1 cellular context compared by ENCODE assay signal in the genomic region with DNA sequence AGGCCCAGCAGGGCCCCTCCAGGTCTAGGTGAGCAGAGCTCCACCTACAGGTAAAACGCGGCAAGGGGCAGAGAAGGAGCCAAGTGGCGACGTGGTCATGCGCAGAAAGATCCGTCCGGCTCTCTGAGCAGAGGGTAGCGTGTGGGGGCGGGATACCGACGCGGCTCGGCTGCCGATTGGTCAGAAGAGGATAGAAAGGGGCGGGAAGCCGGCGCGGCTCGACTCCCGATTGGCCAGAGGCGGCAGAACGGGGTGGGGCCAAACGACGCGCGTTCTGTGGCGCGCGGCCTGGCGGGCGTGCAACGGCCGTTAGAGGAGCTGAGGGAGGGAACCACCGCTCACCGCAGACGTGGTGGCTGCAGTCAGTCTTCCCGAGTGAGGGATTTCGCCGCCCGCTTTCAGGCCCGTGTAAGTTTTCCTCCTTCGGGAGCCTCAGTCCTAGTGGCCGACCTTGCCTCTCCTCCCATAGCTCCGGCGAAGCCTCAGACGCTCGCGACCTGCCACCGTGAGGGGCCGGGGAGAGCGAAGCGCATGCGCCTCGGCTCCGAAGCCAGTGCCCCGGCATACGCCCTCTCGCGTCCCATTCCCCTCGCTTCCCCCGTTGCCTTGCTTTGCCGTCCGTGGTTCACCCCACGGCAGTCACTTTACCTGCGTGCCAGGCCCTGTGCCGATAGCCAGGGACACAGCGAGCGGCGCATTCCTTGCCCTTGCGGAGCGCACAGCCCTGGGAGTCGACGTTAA.
TF ChIP-seq lines count a peak whose summit lies in the region.

TSS of gene CEP85 (plus strand) at position 298 of the 741 bp plus-strand sequence. CDS start 5,584 bp downstream, outside the sequence.

TF ChIP-seq in K562, 482 proteins besides CTCF, POLR2A, EP300 and RAD21 (continued from another document and continues in another):
- TF ChIP-seq, protein P1, sequence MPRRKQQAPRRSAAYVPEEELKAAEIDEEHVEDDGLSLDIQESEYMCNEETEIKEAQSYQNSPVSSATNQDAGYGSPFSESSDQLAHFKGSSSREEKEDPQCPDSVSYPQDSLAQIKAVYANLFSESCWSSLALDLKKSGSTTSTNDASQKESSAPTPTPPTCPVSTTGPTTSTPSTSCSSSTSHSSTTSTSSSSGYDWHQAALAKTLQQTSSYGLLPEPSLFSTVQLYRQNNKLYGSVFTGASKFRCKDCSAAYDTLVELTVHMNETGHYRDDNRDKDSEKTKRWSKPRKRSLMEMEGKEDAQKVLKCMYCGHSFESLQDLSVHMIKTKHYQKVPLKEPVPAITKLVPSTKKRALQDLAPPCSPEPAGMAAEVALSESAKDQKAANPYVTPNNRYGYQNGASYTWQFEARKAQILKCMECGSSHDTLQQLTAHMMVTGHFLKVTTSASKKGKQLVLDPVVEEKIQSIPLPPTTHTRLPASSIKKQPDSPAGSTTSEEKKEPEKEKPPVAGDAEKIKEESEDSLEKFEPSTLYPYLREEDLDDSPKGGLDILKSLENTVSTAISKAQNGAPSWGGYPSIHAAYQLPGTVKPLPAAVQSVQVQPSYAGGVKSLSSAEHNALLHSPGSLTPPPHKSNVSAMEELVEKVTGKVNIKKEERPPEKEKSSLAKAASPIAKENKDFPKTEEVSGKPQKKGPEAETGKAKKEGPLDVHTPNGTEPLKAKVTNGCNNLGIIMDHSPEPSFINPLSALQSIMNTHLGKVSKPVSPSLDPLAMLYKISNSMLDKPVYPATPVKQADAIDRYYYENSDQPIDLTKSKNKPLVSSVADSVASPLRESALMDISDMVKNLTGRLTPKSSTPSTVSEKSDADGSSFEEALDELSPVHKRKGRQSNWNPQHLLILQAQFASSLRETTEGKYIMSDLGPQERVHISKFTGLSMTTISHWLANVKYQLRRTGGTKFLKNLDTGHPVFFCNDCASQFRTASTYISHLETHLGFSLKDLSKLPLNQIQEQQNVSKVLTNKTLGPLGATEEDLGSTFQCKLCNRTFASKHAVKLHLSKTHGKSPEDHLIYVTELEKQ (CRISPR knock-in tag; IDR thresholded peaks at IDR 0.05): peak; percentile 12; the same call in 1 of the 2 replicates
- TF ChIP-seq TCFL5 (CRISPR knock-in tag; conservative IDR thresholded peaks at IDR 0.05) (no peak; the same call in 1 of the 2 replicates), ATF6 (CRISPR knock-in tag; IDR thresholded peaks at IDR 0.05) (peak; percentile 96; the same call in 1 of the 2 replicates), CXXC5 (CRISPR knock-in tag; IDR thresholded peaks at IDR 0.05) (peak; percentile 95), RCOR1 (IDR thresholded peaks at IDR 0.05; ENCODE audit: borderline replicate concordance in 1 of 2, low read depth in 2 of 2, low read length in 2 of 2) (peak in 1 of 2 experiments; percentile 54; a peak in 1 of 4 replicates), CBX1 (IDR thresholded peaks at IDR 0.05; ENCODE audit: low read depth) (peak; percentile 89), HMGN3 (IDR thresholded peaks at IDR 0.05; ENCODE audit: borderline replicate concordance, extremely low read depth, insufficient read length, low read depth, low read length) (peak; percentile 92), TRIM28 (IDR thresholded peaks at IDR 0.05) (no peak), TAF7 (tag; IDR thresholded peaks at IDR 0.05) (peak; percentile 69; the same call in 1 of the 2 replicates), XRCC5 (IDR thresholded peaks at IDR 0.05; ENCODE audit: low read depth, low read length) (peak; percentile 98), ETS1 (conservative IDR thresholded peaks at IDR 0.05; ENCODE audit: control insufficient read depth, low read depth, low read length) (peak; percentile 48; the same call in 1 of the 2 replicates), SMARCE1 (IDR thresholded peaks at IDR 0.05) (peak; percentile 58; the same call in 1 of the 2 replicates), PRDM10 (IDR thresholded peaks at IDR 0.05; ENCODE audit: partially characterized antibody) (peak; percentile 36), ZNF263 (CRISPR knock-in tag; IDR thresholded peaks at IDR 0.05; ENCODE audit: borderline replicate concordance) (no peak), SIN3B (IDR thresholded peaks at IDR 0.05; ENCODE audit: low read depth) (peak; percentile 59; the same call in 1 of the 2 replicates), POLR2AphosphoS5 (IDR thresholded peaks at IDR 0.05; ENCODE audit: control insufficient read depth, insufficient read depth, low read depth, low read length) (peak; percentile 89), HDAC3 (IDR thresholded peaks at IDR 0.05; ENCODE audit: borderline replicate concordance, partially characterized antibody) (no peak), ZZZ3 (IDR thresholded peaks at IDR 0.05) (no peak), RNF2 (IDR thresholded peaks at IDR 0.05) (peak; percentile 89), RBBP5 (IDR thresholded peaks at IDR 0.05; ENCODE audit: borderline replicate concordance, insufficient read depth, low read length, poor library complexity, severe bottlenecking) (peak; percentile 85), NCOA6 (IDR thresholded peaks at IDR 0.05) (no peak), ZFX (CRISPR knock-in tag; IDR thresholded peaks at IDR 0.05) (peak; percentile 95)
- TF ChIP-seq, protein P2, sequence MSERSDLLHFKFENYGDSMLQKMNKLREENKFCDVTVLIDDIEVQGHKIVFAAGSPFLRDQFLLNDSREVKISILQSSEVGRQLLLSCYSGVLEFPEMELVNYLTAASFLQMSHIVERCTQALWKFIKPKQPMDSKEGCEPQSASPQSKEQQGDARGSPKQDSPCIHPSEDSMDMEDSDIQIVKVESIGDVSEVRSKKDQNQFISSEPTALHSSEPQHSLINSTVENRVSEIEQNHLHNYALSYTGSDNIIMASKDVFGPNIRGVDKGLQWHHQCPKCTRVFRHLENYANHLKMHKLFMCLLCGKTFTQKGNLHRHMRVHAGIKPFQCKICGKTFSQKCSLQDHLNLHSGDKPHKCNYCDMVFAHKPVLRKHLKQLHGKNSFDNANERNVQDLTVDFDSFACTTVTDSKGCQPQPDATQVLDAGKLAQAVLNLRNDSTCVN (CRISPR knock-in tag; IDR thresholded peaks at IDR 0.05): 0 out of 2 replicates have a peak, but pooled peaks have one; percentile 21
- TF ChIP-seq, protein P3, sequence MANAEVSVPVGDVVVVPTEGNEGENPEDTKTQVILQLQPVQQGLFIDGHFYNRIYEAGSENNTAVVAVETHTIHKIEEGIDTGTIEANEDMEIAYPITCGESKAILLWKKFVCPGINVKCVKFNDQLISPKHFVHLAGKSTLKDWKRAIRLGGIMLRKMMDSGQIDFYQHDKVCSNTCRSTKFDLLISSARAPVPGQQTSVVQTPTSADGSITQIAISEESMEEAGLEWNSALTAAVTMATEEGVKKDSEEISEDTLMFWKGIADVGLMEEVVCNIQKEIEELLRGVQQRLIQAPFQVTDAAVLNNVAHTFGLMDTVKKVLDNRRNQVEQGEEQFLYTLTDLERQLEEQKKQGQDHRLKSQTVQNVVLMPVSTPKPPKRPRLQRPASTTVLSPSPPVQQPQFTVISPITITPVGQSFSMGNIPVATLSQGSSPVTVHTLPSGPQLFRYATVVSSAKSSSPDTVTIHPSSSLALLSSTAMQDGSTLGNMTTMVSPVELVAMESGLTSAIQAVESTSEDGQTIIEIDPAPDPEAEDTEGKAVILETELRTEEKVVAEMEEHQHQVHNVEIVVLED (CRISPR knock-in tag; IDR thresholded peaks at IDR 0.05): peak; percentile 84
- TF ChIP-seq, protein P4, sequence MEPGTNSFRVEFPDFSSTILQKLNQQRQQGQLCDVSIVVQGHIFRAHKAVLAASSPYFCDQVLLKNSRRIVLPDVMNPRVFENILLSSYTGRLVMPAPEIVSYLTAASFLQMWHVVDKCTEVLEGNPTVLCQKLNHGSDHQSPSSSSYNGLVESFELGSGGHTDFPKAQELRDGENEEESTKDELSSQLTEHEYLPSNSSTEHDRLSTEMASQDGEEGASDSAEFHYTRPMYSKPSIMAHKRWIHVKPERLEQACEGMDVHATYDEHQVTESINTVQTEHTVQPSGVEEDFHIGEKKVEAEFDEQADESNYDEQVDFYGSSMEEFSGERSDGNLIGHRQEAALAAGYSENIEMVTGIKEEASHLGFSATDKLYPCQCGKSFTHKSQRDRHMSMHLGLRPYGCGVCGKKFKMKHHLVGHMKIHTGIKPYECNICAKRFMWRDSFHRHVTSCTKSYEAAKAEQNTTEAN (CRISPR knock-in tag; IDR thresholded peaks at IDR 0.05): 0 out of 2 replicates have a peak, but pooled peaks have one; percentile 57
- TF ChIP-seq, protein P5, sequence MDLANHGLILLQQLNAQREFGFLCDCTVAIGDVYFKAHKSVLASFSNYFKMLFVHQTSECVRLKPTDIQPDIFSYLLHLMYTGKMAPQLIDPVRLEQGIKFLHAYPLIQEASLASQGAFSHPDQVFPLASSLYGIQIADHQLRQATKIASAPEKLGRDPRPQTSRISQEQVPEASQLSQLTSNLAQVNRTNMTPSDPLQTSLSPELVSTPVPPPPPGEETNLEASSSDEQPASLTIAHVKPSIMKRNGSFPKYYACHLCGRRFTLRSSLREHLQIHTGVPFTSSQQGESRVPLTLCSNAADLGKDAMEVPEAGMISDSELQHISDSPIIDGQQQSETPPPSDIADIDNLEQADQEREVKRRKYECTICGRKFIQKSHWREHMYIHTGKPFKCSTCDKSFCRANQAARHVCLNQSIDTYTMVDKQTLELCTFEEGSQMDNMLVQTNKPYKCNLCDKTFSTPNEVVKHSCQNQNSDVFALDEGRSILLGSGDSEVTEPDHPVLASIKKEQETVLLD (IDR thresholded peaks at IDR 0.05): peak; percentile 91
- TF ChIP-seq, protein P6, sequence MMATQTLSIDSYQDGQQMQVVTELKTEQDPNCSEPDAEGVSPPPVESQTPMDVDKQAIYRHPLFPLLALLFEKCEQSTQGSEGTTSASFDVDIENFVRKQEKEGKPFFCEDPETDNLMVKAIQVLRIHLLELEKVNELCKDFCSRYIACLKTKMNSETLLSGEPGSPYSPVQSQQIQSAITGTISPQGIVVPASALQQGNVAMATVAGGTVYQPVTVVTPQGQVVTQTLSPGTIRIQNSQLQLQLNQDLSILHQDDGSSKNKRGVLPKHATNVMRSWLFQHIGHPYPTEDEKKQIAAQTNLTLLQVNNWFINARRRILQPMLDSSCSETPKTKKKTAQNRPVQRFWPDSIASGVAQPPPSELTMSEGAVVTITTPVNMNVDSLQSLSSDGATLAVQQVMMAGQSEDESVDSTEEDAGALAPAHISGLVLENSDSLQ (IDR thresholded peaks at IDR 0.05): peak; percentile 34; the same call in 1 of the 2 replicates
